In genomic region chr1:52141513-52142219, GRCh38 we compare ENCODE assay signal across 8 cellular contexts. TPM values are rescaled to one million over a fixed set of nuclear protein-coding genes. Genes with fewer than 3 reads are reported as not detected.
DNase-seq lines count a peak whose midpoint lies in the region; ATAC-seq and TF ChIP-seq lines count a peak whose summit lies in the region.

TSS of gene ZFYVE9 (plus strand) at chr1:52142089. CDS start at chr1:52233207, 91,118 bp downstream.

- H3K9me3 ChIP-seq in neural cell (ENCODE audit: low read length), result no peaks in the 10 kb centered on the region
- H3K9me3 ChIP-seq in subcutaneous abdominal adipose tissue (ENCODE audit: control insufficient read depth in 5 of 5, low read length in 5 of 5), result no peaks in the 10 kb centered on the region

- H3K4me3 ChIP-seq in foreskin fibroblast (ENCODE audit: low read depth in 1 of 2, low read length in 2 of 2), result peak within 1 kb of the TSS; percentile 75 to 87
- H3K4me3 ChIP-seq in neural cell (ENCODE audit: low read length), result peak within 1 kb of the TSS; percentile 89
- H3K4me3 ChIP-seq in subcutaneous abdominal adipose tissue (ENCODE audit: low read depth in 1 of 5, low read length in 5 of 5), result peak within 1 kb of the TSS; percentile 81 to 96 (median 88)

- H3K27me3 ChIP-seq in neural cell (ENCODE audit: insufficient read depth, low read depth, low read length) (no peaks in the 10 kb centered on the region), subcutaneous abdominal adipose tissue (ENCODE audit: control insufficient read depth in 5 of 5, insufficient read depth in 4 of 5, low read length in 5 of 5) (no peaks in the 10 kb centered on the region)

- peak; percentile 84 for TF ChIP-seq CTCF in RWPE1 (conservative IDR thresholded peaks at IDR 0.05; ENCODE audit: low read depth)
- TF ChIP-seq CTCF in foreskin fibroblast (IDR thresholded peaks at IDR 0.05; ENCODE audit: low read depth, low read length), result no peak
- peak; percentile 84 for TF ChIP-seq CTCF in neural cell (IDR thresholded peaks at IDR 0.05; ENCODE audit: poor library complexity, severe bottlenecking)

- peak; percentile 75 for DNase-seq in Caki2 (ENCODE audit: low read depth)
- peak; percentile 80 for DNase-seq in HuH-7 (ENCODE audit: low spot score)
- DNase-seq in RWPE1 (ENCODE audit: low spot score), result peak; percentile 73
- DNase-seq in activated gamma-delta T cell (lab: John Stamatoyannopoulos, UW), result peak; percentile 46
- peak; percentile 75 to 93 for DNase-seq in foreskin fibroblast

- peak; percentile 30 for TF ChIP-seq EP300 in neural cell (conservative IDR thresholded peaks at IDR 0.05; ENCODE audit: poor library complexity, severe bottlenecking)

- no peaks in the 10 kb centered on the region for H3K9me2 ChIP-seq in neural cell (ENCODE audit: insufficient read depth, low read length)

- H3K36me3 ChIP-seq in neural cell (ENCODE audit: insufficient read depth, low read length), result no peaks in the 10 kb centered on the region
- no peaks in the 10 kb centered on the region for H3K36me3 ChIP-seq in subcutaneous abdominal adipose tissue (ENCODE audit: control insufficient read depth in 5 of 5, insufficient read depth in 5 of 5, low read length in 5 of 5)

- H3K4me2 ChIP-seq in neural cell (ENCODE audit: low read length), result peak within 1 kb of the TSS; percentile 80

- TF ChIP-seq RAD21 in neural cell (conservative IDR thresholded peaks at IDR 0.05), result peak; percentile 62

- peak within 1 kb of the TSS; percentile 86 for H2AFZ ChIP-seq in neural cell (ENCODE audit: low read depth, low read length)

- ATAC-seq in GM21381 (IDR thresholded peaks at IDR 0.05; ENCODE audit: unreplicated experiment), result peak; percentile 71

- H3K27ac ChIP-seq in RWPE1 (peak within 1 kb of the TSS; percentile 87), neural cell (ENCODE audit: low read length) (peak within 1 kb of the TSS; percentile 82), subcutaneous abdominal adipose tissue (ENCODE audit: low read depth, low read length) (peak within 1 kb of the TSS; percentile 93)

- no peaks in the 10 kb centered on the region for H3F3A ChIP-seq in neural cell (ENCODE audit: insufficient read depth, low read length, poor library complexity, severe bottlenecking)

- CTCF ChIA-PET in RWPE1 (lab: Yijun Ruan, JAX), result interaction anchor here (0.6 to 2.3 kb wide), 2 partner anchors 79 to 155 kb away, joined by 3 to 8 read pairs; no protein-coding TSS in a partner anchor

- in situ Hi-C loops in Caki2 (cut with HindIII; ENCODE audit: low pct_unique_long_range_greater_than_20kb, low sequenced_read_pairs), result no loop called here

- POLR2A ChIA-PET in RWPE1 (lab: Yijun Ruan, JAX; ENCODE audit: low non-redundant PET), result no interaction called here

- H3K79me2 ChIP-seq in neural cell (replicated peaks; ENCODE audit: insufficient read depth, low read length), result peaks cover 37% of the 10 kb centered on the region

- H3K4me1 ChIP-seq in subcutaneous abdominal adipose tissue (ENCODE audit: control insufficient read depth in 5 of 5, insufficient read depth in 5 of 5, low read length in 5 of 5), result peaks cover 3 to 25% (median 21%) of the 10 kb centered on the region in 5 donors

- peak within 1 kb of the TSS; percentile 88 for H3K9ac ChIP-seq in neural cell (ENCODE audit: low read length)
- H3K9ac ChIP-seq in subcutaneous abdominal adipose tissue (ENCODE audit: low read length in 5 of 5), result peak within 1 kb of the TSS; percentile 87 to 92 (median 91)

- no peaks in the 10 kb centered on the region for H4K20me1 ChIP-seq in neural cell (ENCODE audit: insufficient read depth)

TF ChIP-seq in neural cell, 6 proteins besides CTCF, POLR2A, EP300 and RAD21:
- TF ChIP-seq REST (IDR thresholded peaks at IDR 0.05; ENCODE audit: borderline replicate concordance) (peak; percentile 24), EZH2 (IDR thresholded peaks at IDR 0.05; ENCODE audit: borderline replicate concordance, insufficient read depth, low read length, poor library complexity, severe bottlenecking) (no peak), POLR2AphosphoS5 (IDR thresholded peaks at IDR 0.05) (peak; percentile 43), SMC3 (conservative IDR thresholded peaks at IDR 0.05; ENCODE audit: poor library complexity) (peak; percentile 52), TAF1 (IDR thresholded peaks at IDR 0.05; ENCODE audit: low read depth) (peak; percentile 52), MXI1 (conservative IDR thresholded peaks at IDR 0.05; ENCODE audit: poor library complexity, severe bottlenecking) (peak; percentile 72)

RNA-seq across cellular contexts. Expression of gene ZFYVE9, which starts in this region (rescaled TPM):
- total RNA-seq in Caki2 (2014; rRNA removed; shearing (Covaris generic); ENCODE audit: low replicate concordance), result 13.7 and 16.6 TPM in 2 replicates
- 18.1 and 21.6 TPM in 2 replicates for polyA plus RNA-seq in neural cell
- 81.1 and 91.5 TPM in 2 replicates for polyA minus RNA-seq in neural cell

Comparison
In these comparisons a context has a peak if more than half of its experiments do, and no peak if none do; other contexts are left out.
1. Peak in every context shown above with its lines: DNase-seq, ATAC-seq, H3K4me3 ChIP-seq and H3K27ac ChIP-seq.